In the genomic region with DNA sequence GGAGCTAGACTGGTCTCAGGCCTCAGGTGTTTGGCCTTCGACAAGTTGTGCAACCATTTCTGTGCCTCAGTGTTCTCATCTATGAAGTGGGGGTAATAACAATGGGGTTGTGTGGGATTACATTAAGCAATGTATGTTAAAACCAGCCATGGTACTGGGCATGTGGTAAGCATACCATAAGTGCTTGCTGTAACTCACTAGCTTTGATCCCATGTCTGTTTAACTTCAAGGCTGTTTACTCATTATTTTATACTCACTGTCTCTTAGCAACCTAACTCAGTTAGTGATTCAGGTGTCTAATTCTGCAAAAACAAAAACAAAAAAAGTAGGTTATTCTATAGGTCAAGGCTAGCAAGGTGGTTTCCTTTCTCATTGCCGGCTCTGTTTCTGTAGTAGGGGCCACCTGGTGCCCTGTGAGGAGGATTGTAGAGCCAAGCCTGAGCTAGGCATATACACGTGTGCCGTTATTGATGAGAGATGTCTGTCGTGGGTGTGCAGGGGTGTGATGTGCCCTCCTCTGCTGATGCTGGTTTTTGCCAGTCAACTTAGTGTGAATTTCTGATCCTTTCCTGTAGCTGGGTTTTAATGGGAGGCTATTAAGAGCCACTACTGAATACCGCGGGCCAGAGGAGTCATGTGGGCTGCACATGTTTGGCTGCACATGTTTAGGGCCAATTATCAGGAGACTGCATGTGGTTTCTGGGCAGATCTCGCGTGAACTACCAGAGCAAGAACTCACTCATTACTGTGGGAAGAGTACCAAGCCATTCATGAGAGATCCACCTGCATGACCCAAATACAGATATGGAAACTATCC, we compare ENCODE assay signal across 12 cellular contexts. TPM values are rescaled to one million over a fixed set of nuclear protein-coding genes. Genes with fewer than 3 reads are reported as not detected.
DNase-seq lines count a peak whose midpoint lies in the region; ATAC-seq and TF ChIP-seq lines count a peak whose summit lies in the region.
"Had no signal": no experiment of that assay in that cellular context is flagged by ENCODE, and none has a peak within 500 bp of the region (broad histone marks: within the 10 kb centered on the region; RNA-seq: fewer than 3 reads in every experiment).

No MANE protein-coding gene starts in this region.

- no peak overlapping the region for H3K4me3 Mint-ChIP-seq in activated CD8-positive, alpha-beta T cell treated with anti-CD3 and anti-CD28 coated beads for 36 hours
- no peak overlapping the region for H3K4me3 Mint-ChIP-seq in activated CD8-positive, alpha-beta T cell treated with anti-CD3 and anti-CD28 coated beads, Interleukin-2, amount 10 ng/mL, durations not matched to agents 7 days and 5 days
- H3K4me3 Mint-ChIP-seq in T-helper 17 cell (peak overlapping the region; percentile 75), glutamatergic neuron (ENCODE audit: unreplicated experiment) (peak overlapping the region; percentile 46)

- no peaks in the 10 kb centered on the region for H3K9me3 Mint-ChIP-seq in activated CD8-positive, alpha-beta T cell treated with anti-CD3 and anti-CD28 coated beads for 36 hours
- no peaks in the 10 kb centered on the region for H3K9me3 Mint-ChIP-seq in activated CD8-positive, alpha-beta T cell treated with anti-CD3 and anti-CD28 coated beads, Interleukin-2, amount 10 ng/mL, durations not matched to agents 7 days and 5 days (ENCODE audit: insufficient read depth)
- H3K9me3 Mint-ChIP-seq in glutamatergic neuron (ENCODE audit: unreplicated experiment) = peaks cover 10% of the 10 kb centered on the region

- DNase-seq in activated CD8-positive, alpha-beta T cell treated with anti-CD3 and anti-CD28 coated beads for 36 hours = no peak
- no peak for DNase-seq in activated CD8-positive, alpha-beta T cell treated with anti-CD3 and anti-CD28 coated beads, Interleukin-2, amount 10 ng/mL, durations not matched to agents 7 days and 5 days
- peak; percentile 24 to 55 (median 41) for DNase-seq in T-helper 17 cell
- no peak for DNase-seq in glutamatergic neuron
- DNase-seq in NCI-H774 (lab: John Stamatoyannopoulos, UW) = no peak
- DNase-seq in NCI-H82 treated with DMSO at 0.1 percent for 48 hours (lab: John Stamatoyannopoulos, UW; ENCODE audit: unreplicated experiment) = no peak
- no peak for DNase-seq in 8988T
- DNase-seq: activated CD4-positive, alpha-beta T cell treated with anti-CD3 and anti-CD28 coated beads for 48 hours; left colon; NCI-H187; posterior cingulate gyrus had no signal

- H3K27ac Mint-ChIP-seq in activated CD8-positive, alpha-beta T cell treated with anti-CD3 and anti-CD28 coated beads for 36 hours = no peak overlapping the region
- H3K27ac Mint-ChIP-seq in activated CD8-positive, alpha-beta T cell treated with anti-CD3 and anti-CD28 coated beads, Interleukin-2, amount 10 ng/mL, durations not matched to agents 7 days and 5 days = no peak overlapping the region
- H3K27ac Mint-ChIP-seq in T-helper 17 cell (peak overlapping the region; percentile 100), glutamatergic neuron (ENCODE audit: unreplicated experiment) (peak overlapping the region; percentile 56)

- peak overlapping the region in 1 of 2 donors; percentile 40 for H3K4me3 ChIP-seq in stomach smooth muscle (ENCODE audit: low read length in 2 of 2)

- H3K27ac ChIP-seq in stomach smooth muscle (ENCODE audit: low read length) = peak overlapping the region; percentile 66

- TF ChIP-seq CTCF in activated CD8-positive, alpha-beta T cell treated with anti-CD3 and anti-CD28 coated beads for 36 hours (IDR thresholded peaks at IDR 0.05) = no peak
- TF ChIP-seq CTCF in glutamatergic neuron (IDR thresholded peaks at IDR 0.05; ENCODE audit: partially characterized antibody, unreplicated experiment) = no peak

- no peaks in the 10 kb centered on the region for H3K36me3 ChIP-seq in stomach smooth muscle (ENCODE audit: control insufficient read depth in 2 of 2, insufficient read depth in 2 of 2, low read length in 2 of 2)

- H3K9ac ChIP-seq in stomach smooth muscle (ENCODE audit: low read length in 2 of 2) = peak overlapping the region in 1 of 2 donors; percentile 42

- CTCF ChIA-PET in activated CD8-positive, alpha-beta T cell treated with anti-CD3 and anti-CD28 coated beads for 36 hours (lab: Charles Lee) = interaction anchor here (1.1 to 1.2 kb wide), 2 partner anchors 34 to 82 kb away, joined by 3 to 4 read pairs; no protein-coding TSS in a partner anchor
- CTCF ChIA-PET in activated CD8-positive, alpha-beta T cell treated with anti-CD3 and anti-CD28 coated beads, Interleukin-2, amount 10 ng/mL, durations not matched to agents 7 days and 5 days (lab: Charles Lee) = no interaction called here

- H3K9me3 ChIP-seq in T-helper 17 cell (ENCODE audit: control insufficient read depth, low read length, poor library complexity, severe bottlenecking) (no peaks in the 10 kb centered on the region), stomach smooth muscle (ENCODE audit: control insufficient read depth in 2 of 2, low read length in 2 of 2) (no peaks in the 10 kb centered on the region)

- intact Hi-C loops in activated CD8-positive, alpha-beta T cell treated with anti-CD3 and anti-CD28 coated beads for 36 hours (cut with micrococcal nuclease) = no loop called here

- no peaks in the 10 kb centered on the region for H3K36me3 Mint-ChIP-seq in activated CD8-positive, alpha-beta T cell treated with anti-CD3 and anti-CD28 coated beads for 36 hours (ENCODE audit: low read depth)
- H3K36me3 Mint-ChIP-seq in activated CD8-positive, alpha-beta T cell treated with anti-CD3 and anti-CD28 coated beads, Interleukin-2, amount 10 ng/mL, durations not matched to agents 7 days and 5 days (ENCODE audit: low read depth) = no peaks in the 10 kb centered on the region
- H3K36me3 Mint-ChIP-seq in T-helper 17 cell (ENCODE audit: low read depth) (peaks cover 2% of the 10 kb centered on the region), glutamatergic neuron (ENCODE audit: unreplicated experiment) (peaks cover 11% of the 10 kb centered on the region)

- peak; percentile 65 for ATAC-seq in activated CD8-positive, alpha-beta T cell treated with anti-CD3 and anti-CD28 coated beads for 36 hours
- no peak for ATAC-seq in activated CD8-positive, alpha-beta T cell treated with anti-CD3 and anti-CD28 coated beads, Interleukin-2, amount 10 ng/mL, durations not matched to agents 7 days and 5 days
- peak; percentile 89 for ATAC-seq in T-helper 17 cell
- ATAC-seq: left colon had no signal

- no peaks in the 10 kb centered on the region for H3K27me3 Mint-ChIP-seq in activated CD8-positive, alpha-beta T cell treated with anti-CD3 and anti-CD28 coated beads for 36 hours
- no peaks in the 10 kb centered on the region for H3K27me3 Mint-ChIP-seq in activated CD8-positive, alpha-beta T cell treated with anti-CD3 and anti-CD28 coated beads, Interleukin-2, amount 10 ng/mL, durations not matched to agents 7 days and 5 days (ENCODE audit: low read depth)
- H3K27me3 Mint-ChIP-seq in T-helper 17 cell = no peaks in the 10 kb centered on the region
- H3K27me3 Mint-ChIP-seq in glutamatergic neuron (ENCODE audit: unreplicated experiment) = peaks cover 15% of the 10 kb centered on the region

- H3K4me1 ChIP-seq in stomach smooth muscle (ENCODE audit: control insufficient read depth, insufficient read depth, low read length) = peaks cover 57% of the 10 kb centered on the region

- H3K27me3 ChIP-seq in stomach smooth muscle (ENCODE audit: control insufficient read depth in 1 of 2, insufficient read depth in 2 of 2, low read length in 2 of 2) = no peaks in the 10 kb centered on the region

- POLR2A ChIA-PET in activated CD8-positive, alpha-beta T cell treated with anti-CD3 and anti-CD28 coated beads for 36 hours (lab: Charles Lee) = interaction anchor here (0.7 to 1.0 kb wide), 2 partner anchors 9 to 68 kb away, joined by 3 to 4 read pairs; no protein-coding TSS in a partner anchor
- POLR2A ChIA-PET in activated CD8-positive, alpha-beta T cell treated with anti-CD3 and anti-CD28 coated beads, Interleukin-2, amount 10 ng/mL, durations not matched to agents 7 days and 5 days (lab: Charles Lee) = no interaction called here

- peaks cover 25% of the 10 kb centered on the region for H3K4me1 Mint-ChIP-seq in activated CD8-positive, alpha-beta T cell treated with anti-CD3 and anti-CD28 coated beads for 36 hours (ENCODE audit: low read depth)
- no peaks in the 10 kb centered on the region for H3K4me1 Mint-ChIP-seq in activated CD8-positive, alpha-beta T cell treated with anti-CD3 and anti-CD28 coated beads, Interleukin-2, amount 10 ng/mL, durations not matched to agents 7 days and 5 days (ENCODE audit: low read depth)
- H3K4me1 Mint-ChIP-seq in T-helper 17 cell (peaks cover 42% of the 10 kb centered on the region), glutamatergic neuron (ENCODE audit: low read depth, unreplicated experiment) (peaks cover 55% of the 10 kb centered on the region)

RNA-seq across cellular contexts. Expression of a gene that starts 56.2 kb away (rescaled TPM):
- under 1 TPM; 0.76 to 0.90 TPM for total RNA-seq in activated CD8-positive, alpha-beta T cell treated with anti-CD3 and anti-CD28 coated beads for 36 hours
- 1 to 10 TPM; 2.6 TPM for total RNA-seq in activated CD8-positive, alpha-beta T cell treated with anti-CD3 and anti-CD28 coated beads, Interleukin-2, amount 10 ng/mL, durations not matched to agents 7 days and 5 days
- total RNA-seq in T-helper 17 cell (10 to 100 TPM; 15.7 to 20.7 TPM), glutamatergic neuron (ENCODE audit: unreplicated experiment) (63.9 TPM)

Comparison
In these comparisons a context has a peak if more than half of its experiments do, and no peak if none do; other contexts are left out.
1. DNase-seq: peak in T-helper 17 cell (3 of 3); none in activated CD8-positive, alpha-beta T cell treated with anti-CD3 and anti-CD28 coated beads for 36 hours (single experiment), activated CD8-positive, alpha-beta T cell treated with anti-CD3 and anti-CD28 coated beads, Interleukin-2, amount 10 ng/mL, durations not matched to agents 7 days and 5 days (single experiment), glutamatergic neuron (single experiment), NCI-H774 (single experiment), NCI-H82 treated with DMSO at 0.1 percent for 48 hours (single experiment) and 8988T (single experiment).
2. H3K27ac Mint-ChIP-seq: peak in T-helper 17 cell (single experiment) and glutamatergic neuron (single experiment); none in activated CD8-positive, alpha-beta T cell treated with anti-CD3 and anti-CD28 coated beads for 36 hours (single experiment) and activated CD8-positive, alpha-beta T cell treated with anti-CD3 and anti-CD28 coated beads, Interleukin-2, amount 10 ng/mL, durations not matched to agents 7 days and 5 days (single experiment).
3. H3K4me3 Mint-ChIP-seq: peak in T-helper 17 cell (single experiment) and glutamatergic neuron (single experiment); none in activated CD8-positive, alpha-beta T cell treated with anti-CD3 and anti-CD28 coated beads for 36 hours (single experiment) and activated CD8-positive, alpha-beta T cell treated with anti-CD3 and anti-CD28 coated beads, Interleukin-2, amount 10 ng/mL, durations not matched to agents 7 days and 5 days (single experiment).
4. RNA of a gene that starts 56.2 kb away (total RNA-seq): 63.9 TPM in glutamatergic neuron (single experiment) and 15.7 to 20.7 TPM in T-helper 17 cell; 2.6 TPM in activated CD8-positive, alpha-beta T cell treated with anti-CD3 and anti-CD28 coated beads, Interleukin-2, amount 10 ng/mL, durations not matched to agents 7 days and 5 days and 0.76 to 0.90 TPM in activated CD8-positive, alpha-beta T cell treated with anti-CD3 and anti-CD28 coated beads for 36 hours; every median in the first group is over 4 times any median in the second.